In the genomic region with DNA sequence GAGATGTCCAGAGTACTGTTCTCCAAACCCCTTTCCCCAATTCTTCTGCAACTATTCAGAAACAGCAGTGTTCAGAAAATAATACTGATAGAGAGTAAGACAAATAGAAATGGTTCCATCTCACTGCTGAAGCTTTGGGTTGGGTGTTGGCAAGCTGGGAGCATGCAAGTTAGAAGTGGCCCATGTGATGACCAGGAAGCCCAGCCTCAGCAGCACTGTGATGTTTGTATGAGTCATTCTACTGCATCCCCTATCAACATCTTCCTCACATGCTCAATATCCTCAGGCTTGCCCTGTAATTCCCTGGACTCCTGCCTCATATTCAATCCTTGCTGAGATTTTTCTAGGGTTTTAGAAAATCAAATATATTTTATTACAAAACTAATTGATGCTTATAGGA, we compare ENCODE assay signal across 15 cellular contexts.
DNase-seq lines count a peak whose midpoint lies in the region; ATAC-seq and TF ChIP-seq lines count a peak whose summit lies in the region.
"Had no signal": no experiment of that assay in that cellular context is flagged by ENCODE, and none has a peak within 500 bp of the region (broad histone marks: within the 10 kb centered on the region; RNA-seq: fewer than 3 reads in every experiment).

No MANE protein-coding gene starts in this region.

- CTCF ChIA-PET in HEK293T (lab: Yijun Ruan, JAX) = no interaction called here

- H3K27me3 ChIP-seq in gastroesophageal sphincter = no peaks in the 10 kb centered on the region
- H3K27me3 ChIP-seq: upper lobe of right lung had no signal

- TF ChIP-seq EP300 in gastroesophageal sphincter (IDR thresholded peaks at IDR 0.05) = no peak

- H3K36me3 ChIP-seq in gastroesophageal sphincter = no peaks in the 10 kb centered on the region
- H3K36me3 ChIP-seq: upper lobe of right lung had no signal

- H3K27ac ChIP-seq in gastroesophageal sphincter = no peak overlapping the region
- H3K27ac ChIP-seq: HL-60, upper lobe of right lung had no signal

- no peak overlapping the region for H3K4me3 Mint-ChIP-seq in activated naive CD8-positive, alpha-beta T cell treated with anti-CD3 and anti-CD28 coated beads, Interleukin-2, amount 50 U/mL, for 24 hours
- H3K4me3 Mint-ChIP-seq: nephron had no signal

- H3K4me1 ChIP-seq in gastroesophageal sphincter = no peaks in the 10 kb centered on the region
- H3K4me1 ChIP-seq: upper lobe of right lung had no signal

- H3K9me3 ChIP-seq in gastroesophageal sphincter = no peaks in the 10 kb centered on the region
- H3K9me3 ChIP-seq: upper lobe of right lung had no signal

- no peak overlapping the region for H3K27ac Mint-ChIP-seq in activated naive CD8-positive, alpha-beta T cell treated with anti-CD3 and anti-CD28 coated beads, Interleukin-2, amount 50 U/mL, for 24 hours
- H3K27ac Mint-ChIP-seq: nephron had no signal

- ATAC-seq in GM18519 (IDR thresholded peaks at IDR 0.05; ENCODE audit: low FRiP score, unreplicated experiment) (peak; percentile 33), GM21825 (IDR thresholded peaks at IDR 0.05; ENCODE audit: unreplicated experiment) (peak; percentile 54), HG03521 (IDR thresholded peaks at IDR 0.05; ENCODE audit: unreplicated experiment) (peak; percentile 29), gastroesophageal sphincter (peak; percentile 48)
- no peak for ATAC-seq in activated naive CD8-positive, alpha-beta T cell treated with anti-CD3 and anti-CD28 coated beads, Interleukin-2, amount 50 U/mL, for 24 hours
- ATAC-seq: upper lobe of right lung had no signal

- no peaks in the 10 kb centered on the region for H3K9me3 Mint-ChIP-seq in activated naive CD8-positive, alpha-beta T cell treated with anti-CD3 and anti-CD28 coated beads, Interleukin-2, amount 50 U/mL, for 24 hours
- H3K9me3 Mint-ChIP-seq: nephron had no signal

- POLR2A ChIA-PET in HEK293T (lab: Yijun Ruan, JAX) = no interaction called here

- no peak overlapping the region for H3K4me3 ChIP-seq in gastroesophageal sphincter
- H3K4me3 ChIP-seq: upper lobe of right lung had no signal

- no peak for TF ChIP-seq CTCF in gastroesophageal sphincter (IDR thresholded peaks at IDR 0.05)

- no peak for TF ChIP-seq POLR2A in gastroesophageal sphincter (IDR thresholded peaks at IDR 0.05)

- DNase-seq in HEK293T (ENCODE audit: extremely low spot score) (no peak), NCI-H1417 treated with DMSO at 0.1 percent for 48 hours (lab: John Stamatoyannopoulos, UW) (no peak), NCI-H345 treated with DMSO at 0.1 percent for 48 hours (lab: John Stamatoyannopoulos, UW; ENCODE audit: unreplicated experiment) (no peak)
- no peak for DNase-seq in activated naive CD8-positive, alpha-beta T cell treated with anti-CD3 and anti-CD28 coated beads, Interleukin-2, amount 50 U/mL, for 24 hours
- DNase-seq: activated CD4-positive, alpha-beta T cell treated with anti-CD3 and anti-CD28 coated beads for 1 hour; C1 segment of cervical spinal cord; cerebellar nuclear complex; NCI-H774; upper lobe of right lung had no signal

- H3K36me3 Mint-ChIP-seq in activated naive CD8-positive, alpha-beta T cell treated with anti-CD3 and anti-CD28 coated beads, Interleukin-2, amount 50 U/mL, for 24 hours (ENCODE audit: low read depth) = no peaks in the 10 kb centered on the region

- H3K4me1 Mint-ChIP-seq in activated naive CD8-positive, alpha-beta T cell treated with anti-CD3 and anti-CD28 coated beads, Interleukin-2, amount 50 U/mL, for 24 hours = no peaks in the 10 kb centered on the region

- no peaks in the 10 kb centered on the region for H3K27me3 Mint-ChIP-seq in activated naive CD8-positive, alpha-beta T cell treated with anti-CD3 and anti-CD28 coated beads, Interleukin-2, amount 50 U/mL, for 24 hours

TF ChIP-seq in HEK293T, 16 proteins besides CTCF, POLR2A, EP300 and RAD21:
- TF ChIP-seq FOXM1 (IDR thresholded peaks at IDR 0.05; ENCODE audit: borderline replicate concordance) (no peak), BHLHE40 (IDR thresholded peaks at IDR 0.05; ENCODE audit: borderline replicate concordance) (no peak), SUZ12 (IDR thresholded peaks at IDR 0.05) (no peak), L3MBTL2 (conservative IDR thresholded peaks at IDR 0.05) (no peak), CTBP1 (IDR thresholded peaks at IDR 0.05; ENCODE audit: borderline replicate concordance) (no peak), FOXK2 (IDR thresholded peaks at IDR 0.05) (no peak), HDGF (IDR thresholded peaks at IDR 0.05; ENCODE audit: borderline replicate concordance) (no peak), ELF4 (IDR thresholded peaks at IDR 0.05) (no peak), NFRKB (IDR thresholded peaks at IDR 0.05) (no peak), FOXA1 (IDR thresholded peaks at IDR 0.05) (no peak), SP1 (IDR thresholded peaks at IDR 0.05) (no peak), TARDBP (IDR thresholded peaks at IDR 0.05) (no peak), LEF1 (IDR thresholded peaks at IDR 0.05; ENCODE audit: borderline replicate concordance) (no peak)
- TF ChIP-seq, protein P1, sequence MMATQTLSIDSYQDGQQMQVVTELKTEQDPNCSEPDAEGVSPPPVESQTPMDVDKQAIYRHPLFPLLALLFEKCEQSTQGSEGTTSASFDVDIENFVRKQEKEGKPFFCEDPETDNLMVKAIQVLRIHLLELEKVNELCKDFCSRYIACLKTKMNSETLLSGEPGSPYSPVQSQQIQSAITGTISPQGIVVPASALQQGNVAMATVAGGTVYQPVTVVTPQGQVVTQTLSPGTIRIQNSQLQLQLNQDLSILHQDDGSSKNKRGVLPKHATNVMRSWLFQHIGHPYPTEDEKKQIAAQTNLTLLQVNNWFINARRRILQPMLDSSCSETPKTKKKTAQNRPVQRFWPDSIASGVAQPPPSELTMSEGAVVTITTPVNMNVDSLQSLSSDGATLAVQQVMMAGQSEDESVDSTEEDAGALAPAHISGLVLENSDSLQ (IDR thresholded peaks at IDR 0.05) = no peak
